25 cellular contexts compared by ENCODE assay signal in genomic region chr10:1358147-1358546, GRCh38.
"Had no signal": no experiment of that assay in that cellular context is flagged by ENCODE, and none has a peak within 500 bp of the region (broad histone marks: within the 10 kb centered on the region; RNA-seq: fewer than 3 reads in every experiment).

No MANE protein-coding gene starts in this region.

- H3K9me3 ChIP-seq: colonic mucosa, esophagus squamous epithelium, left lung, ovary, psoas muscle, sigmoid colon, testis, tibial artery, upper lobe of left lung had no signal

- H3K9me3 Mint-ChIP-seq: dendritic cell treated with granulocyte-macrophage colony-stimulating factor and Interleukin-4, amounts not matched to agents 40 ng/mL and 50 ng/mL, for 4 days; naive thymus-derived CD8-positive, alpha-beta T cell; nephron progenitor cell; stimulated activated memory B cell treated with anti-CD40 and anti-IgM and Interleukin-4, amounts not matched to agents 10 μg/mL and 1 μg/mL and 100 μg/mL, for 72 hours had no signal

- H3K4me1 ChIP-seq: colonic mucosa, esophagus squamous epithelium, left lung, psoas muscle, sigmoid colon had no signal

- H3K4me3 Mint-ChIP-seq: dendritic cell treated with granulocyte-macrophage colony-stimulating factor and Interleukin-4, amounts not matched to agents 40 ng/mL and 50 ng/mL, for 4 days; naive thymus-derived CD8-positive, alpha-beta T cell; nephron progenitor cell; stimulated activated memory B cell treated with anti-CD40 and anti-IgM and Interleukin-4, amounts not matched to agents 10 μg/mL and 1 μg/mL and 100 μg/mL, for 72 hours had no signal

- H3K27ac Mint-ChIP-seq: dendritic cell treated with granulocyte-macrophage colony-stimulating factor and Interleukin-4, amounts not matched to agents 40 ng/mL and 50 ng/mL, for 4 days; nephron progenitor cell had no signal

- H3K4me3 ChIP-seq: colonic mucosa, esophagus squamous epithelium, left lung, ovary, psoas muscle, sigmoid colon, testis, tibial artery, upper lobe of left lung had no signal

- DNase-seq: colonic mucosa; effector memory CD4-positive, alpha-beta T cell; erythroblast; esophagus squamous epithelium; hypothalamus; kidney; left lung; mesenchymal stem cell; midbrain; naive thymus-derived CD8-positive, alpha-beta T cell; nephron progenitor cell; occipital lobe; ovary; posterior cingulate gyrus; psoas muscle; sigmoid colon; stimulated activated CD4-positive, alpha-beta T cell treated with anti-CD3 and anti-CD28 coated beads, Interleukin-4, amount 100 ng/mL, for 4 hours; stimulated activated naive CD8-positive, alpha-beta T cell treated with anti-CD3 and anti-CD28 coated beads, Interleukin-15, Interleukin-2, amounts not matched to agents 100 U/mL and 50 U/mL, for 24 hours; substantia nigra; testis; tibial artery; upper lobe of left lung had no signal

- ATAC-seq: left lung; naive thymus-derived CD8-positive, alpha-beta T cell; psoas muscle; right cardiac atrium; stimulated activated memory B cell treated with anti-CD40 and anti-IgM and Interleukin-4, amounts not matched to agents 10 μg/mL and 1 μg/mL and 100 μg/mL, for 72 hours; stimulated activated naive CD8-positive, alpha-beta T cell treated with anti-CD3 and anti-CD28 coated beads, Interleukin-15, Interleukin-2, amounts not matched to agents 100 U/mL and 50 U/mL, for 24 hours had no signal

- H3K36me3 Mint-ChIP-seq: naive thymus-derived CD8-positive, alpha-beta T cell; stimulated activated memory B cell treated with anti-CD40 and anti-IgM and Interleukin-4, amounts not matched to agents 10 μg/mL and 1 μg/mL and 100 μg/mL, for 72 hours had no signal

- H3K36me3 ChIP-seq: colonic mucosa, esophagus squamous epithelium, left lung, ovary, sigmoid colon, tibial artery, upper lobe of left lung had no signal

- H3K27ac ChIP-seq: colonic mucosa, esophagus squamous epithelium, left lung, ovary, psoas muscle, sigmoid colon, testis, tibial artery, upper lobe of left lung had no signal

- H3K27me3 ChIP-seq: colonic mucosa, ovary, testis had no signal
